ENCODE assay signal across 27 cellular contexts in genomic region chr17:81260171-81260570, GRCh38.
"Had no signal": no experiment of that assay in that cellular context is flagged by ENCODE, and none has a peak within 500 bp of the region (broad histone marks: within the 10 kb centered on the region; RNA-seq: fewer than 3 reads in every experiment).

No MANE protein-coding gene starts in this region.

- H3K9me3 ChIP-seq: lower lobe of right lung, ovary, prostate gland, tibial nerve, upper lobe of left lung, vagina had no signal

- H3K27me3 Mint-ChIP-seq: naive B cell; stimulated activated naive B cell treated with anti-CD40 and anti-IgM and Interleukin-4, amounts not matched to agents 10 μg/mL and 1 μg/mL and 100 μg/mL, for 72 hours; stimulated activated naive CD8-positive, alpha-beta T cell treated with anti-CD3 and anti-CD28 coated beads, Interleukin-15, Interleukin-2, amounts not matched to agents 100 ng/mL and 50 ng/mL, for 24 hours had no signal

- ATAC-seq: left cardiac atrium; lower lobe of right lung; natural killer cell; right cardiac atrium; sciatic nerve; stimulated activated naive B cell treated with anti-CD40 and anti-IgM and Interleukin-4, amounts not matched to agents 10 μg/mL and 1 μg/mL and 100 μg/mL, for 72 hours had no signal

- H3K36me3 Mint-ChIP-seq: natural killer cell had no signal

- H3K4me3 Mint-ChIP-seq: mesothelial cell of epicardium; naive B cell; natural killer cell; nephron progenitor cell; neural progenitor cell; stimulated activated naive B cell treated with anti-CD40 and anti-IgM and Interleukin-4, amounts not matched to agents 10 μg/mL and 1 μg/mL and 100 μg/mL, for 72 hours; stimulated activated naive CD8-positive, alpha-beta T cell treated with anti-CD3 and anti-CD28 coated beads, Interleukin-15, Interleukin-2, amounts not matched to agents 100 ng/mL and 50 ng/mL, for 24 hours had no signal

- H3K27me3 ChIP-seq: neural progenitor cell, ovary, tibial nerve, upper lobe of left lung, vagina had no signal

- H3K36me3 ChIP-seq: neural progenitor cell, ovary had no signal

- H3K9ac ChIP-seq: neural progenitor cell had no signal

- H3K27ac ChIP-seq: lower lobe of right lung, neural progenitor cell, ovary, prostate gland, skin epidermis, tibial nerve, upper lobe of left lung, vagina had no signal

- H3K27ac Mint-ChIP-seq: mesothelial cell of epicardium; naive B cell; natural killer cell; nephron progenitor cell; neural progenitor cell; stimulated activated naive B cell treated with anti-CD40 and anti-IgM and Interleukin-4, amounts not matched to agents 10 μg/mL and 1 μg/mL and 100 μg/mL, for 72 hours; stimulated activated naive CD8-positive, alpha-beta T cell treated with anti-CD3 and anti-CD28 coated beads, Interleukin-15, Interleukin-2, amounts not matched to agents 100 ng/mL and 50 ng/mL, for 24 hours had no signal

- DNase-seq: hippocampal formation; kidney glomerular epithelial cell; left cardiac atrium; lower lobe of right lung; mammary epithelial cell; mesenchymal stem cell; naive B cell; natural killer cell; nephron progenitor cell; ovary; retina; stimulated activated CD4-positive, alpha-beta T cell treated with anti-CD3 and anti-CD28 coated beads, Interleukin-12 subunit alpha, Interleukin-12 subunit beta, amount 100 ng/mL, for 4 hours; stimulated activated CD4-positive, alpha-beta T cell treated with anti-CD3 and anti-CD28 coated beads, Interleukin-15, amount 100 ng/mL, for 24 hours; stimulated activated CD4-positive, alpha-beta T cell treated with anti-CD3 and anti-CD28 coated beads, Interleukin-2, amount 100 ng/mL, for 24 hours; stimulated activated CD4-positive, alpha-beta T cell treated with anti-CD3 and anti-CD28 coated beads, Interleukin-4, amount 100 ng/mL, for 1 hour; stimulated activated naive B cell treated with anti-CD40 and anti-IgM and Interleukin-4, amounts not matched to agents 10 μg/mL and 1 μg/mL and 100 μg/mL, for 72 hours; substantia nigra had no signal

- H3K9me3 Mint-ChIP-seq: mesothelial cell of epicardium; naive B cell; natural killer cell; nephron progenitor cell; neural progenitor cell; stimulated activated naive B cell treated with anti-CD40 and anti-IgM and Interleukin-4, amounts not matched to agents 10 μg/mL and 1 μg/mL and 100 μg/mL, for 72 hours; stimulated activated naive CD8-positive, alpha-beta T cell treated with anti-CD3 and anti-CD28 coated beads, Interleukin-15, Interleukin-2, amounts not matched to agents 100 ng/mL and 50 ng/mL, for 24 hours had no signal

- H3K4me1 Mint-ChIP-seq: naive B cell, natural killer cell had no signal

- H3K4me3 ChIP-seq: lower lobe of right lung, neural progenitor cell, ovary, prostate gland, skin epidermis, tibial nerve, upper lobe of left lung, vagina had no signal
